ENCODE assay signal across 9 cellular contexts in genomic region chrX:86946569-86946968, GRCh38.
DNase-seq lines count a peak whose midpoint lies in the region; ATAC-seq and TF ChIP-seq lines count a peak whose summit lies in the region.
"Had no signal": no experiment of that assay in that cellular context is flagged by ENCODE, and none has a peak within 500 bp of the region (broad histone marks: within the 10 kb centered on the region; RNA-seq: fewer than 3 reads in every experiment).

No MANE protein-coding gene starts in this region.

- no peak overlapping the region for H3K27ac ChIP-seq in adrenal gland
- H3K27ac ChIP-seq in CD8-positive, alpha-beta T cell (ENCODE audit: low read depth, low read length) = no peak overlapping the region
- H3K27ac ChIP-seq: SJSA1 had no signal

- no peak for TF ChIP-seq EP300 in Ishikawa (IDR thresholded peaks at IDR 0.05; ENCODE audit: borderline replicate concordance)

- 0 to 3% (median 0%) methylated on average over 1 of the region's 1 CpG for WGBS in adrenal gland, 4 donors

- no peak overlapping the region for H3K27ac Mint-ChIP-seq in CD8-positive, alpha-beta T cell

- no peaks in the 10 kb centered on the region for H3K9me3 ChIP-seq in adrenal gland (replicated peaks in 1 of 3)
- no peaks in the 10 kb centered on the region for H3K9me3 ChIP-seq in CD8-positive, alpha-beta T cell (ENCODE audit: low read length)
- H3K9me3 ChIP-seq: SJSA1 had no signal

- POLR2A ChIA-PET in CD8-positive, alpha-beta T cell (lab: Charles Lee) = no interaction called here

- H3K27me3 Mint-ChIP-seq in CD8-positive, alpha-beta T cell (ENCODE audit: low read depth) = no peaks in the 10 kb centered on the region

- peak; percentile 2 for DNase-seq in DMS114 treated with DMSO at 0.1 percent for 48 hours (lab: John Stamatoyannopoulos, UW; ENCODE audit: unreplicated experiment)
- DNase-seq in adrenal gland = peak in 3 of 7 donors; percentile 2 to 20 (median 8)
- no peak for DNase-seq in left lobe of liver (ENCODE audit: low spot score)
- DNase-seq in CD8-positive, alpha-beta T cell = no peak
- DNase-seq in GDM1 (lab: John Stamatoyannopoulos, UW) = no peak
- DNase-seq in OCI-M2 (lab: John Stamatoyannopoulos, UW; ENCODE audit: unreplicated experiment) = no peak

- H3K4me1 Mint-ChIP-seq in CD8-positive, alpha-beta T cell (ENCODE audit: low read depth) = no peaks in the 10 kb centered on the region

- ATAC-seq in GM19351 (IDR thresholded peaks at IDR 0.05; ENCODE audit: unreplicated experiment) (peak; percentile 95), left lobe of liver (peak; percentile 80)
- ATAC-seq in CD8-positive, alpha-beta T cell = no peak

- TF ChIP-seq RAD21 in Ishikawa (IDR thresholded peaks at IDR 0.05; ENCODE audit: low read depth) = peak; percentile 65

- peaks cover 20% of the 10 kb centered on the region for H3K27me3 ChIP-seq in adrenal gland
- no peaks in the 10 kb centered on the region for H3K27me3 ChIP-seq in CD8-positive, alpha-beta T cell (ENCODE audit: insufficient read depth, low read length)
- H3K27me3 ChIP-seq: SJSA1 had no signal

- no peak overlapping the region for H3K4me3 ChIP-seq in adrenal gland
- H3K4me3 ChIP-seq in CD8-positive, alpha-beta T cell (ENCODE audit: low read depth, low read length) = no peak overlapping the region
- H3K4me3 ChIP-seq: SJSA1 had no signal

- H3K9me3 Mint-ChIP-seq in CD8-positive, alpha-beta T cell = no peaks in the 10 kb centered on the region

- H3K36me3 ChIP-seq in adrenal gland (replicated peaks in 1 of 2) = no peaks in the 10 kb centered on the region
- no peaks in the 10 kb centered on the region for H3K36me3 ChIP-seq in CD8-positive, alpha-beta T cell (ENCODE audit: insufficient read depth, low read length)
- H3K36me3 ChIP-seq: SJSA1 had no signal

- CTCF ChIA-PET in CD8-positive, alpha-beta T cell (lab: Charles Lee) = no interaction called here

- H3K4me1 ChIP-seq in adrenal gland (replicated peaks in 1 of 2) = no peaks in the 10 kb centered on the region
- no peaks in the 10 kb centered on the region for H3K4me1 ChIP-seq in CD8-positive, alpha-beta T cell (ENCODE audit: insufficient read depth, low read length)
- H3K4me1 ChIP-seq: SJSA1 had no signal

- no peak overlapping the region for H3K4me3 Mint-ChIP-seq in CD8-positive, alpha-beta T cell

- intact Hi-C loops in adrenal gland (cut with DNase I) = no loop called here
- intact Hi-C loops in CD8-positive, alpha-beta T cell (cut with DNase I, micrococcal nuclease) = no loop called here

- no peaks in the 10 kb centered on the region for H3K36me3 Mint-ChIP-seq in CD8-positive, alpha-beta T cell

- peak; percentile 29 to 59 (median 40) for TF ChIP-seq CTCF in adrenal gland (IDR thresholded peaks at IDR 0.05)
- TF ChIP-seq CTCF in CD8-positive, alpha-beta T cell (IDR thresholded peaks at IDR 0.05) = no peak

- no peak for TF ChIP-seq POLR2A in adrenal gland (IDR thresholded peaks at IDR 0.05)

TF ChIP-seq in Ishikawa, 13 proteins besides CTCF, POLR2A, EP300 and RAD21:
- TF ChIP-seq YY1 (IDR thresholded peaks at IDR 0.05; ENCODE audit: low read depth) = no peak
- TF ChIP-seq ZBTB7A (IDR thresholded peaks at IDR 0.05; ENCODE audit: low read depth) = no peak
- TF ChIP-seq USF1 (IDR thresholded peaks at IDR 0.05) = no peak
- no peak for TF ChIP-seq CREB1 (IDR thresholded peaks at IDR 0.05; ENCODE audit: low read depth)
- TF ChIP-seq TEAD4 (IDR thresholded peaks at IDR 0.05) = peak; percentile 31; the same call in 1 of the 2 replicates
- no peak for TF ChIP-seq REST (IDR thresholded peaks at IDR 0.05; ENCODE audit: low read depth)
- TF ChIP-seq TCF12 (IDR thresholded peaks at IDR 0.05; ENCODE audit: low read depth) = no peak
